16 cellular contexts compared by ENCODE assay signal in genomic region chr13:43240278-43240677, GRCh38.
A peak's percentile ranks its signal among the peaks of the same experiment; 100 is the strongest.
DNase-seq lines count a peak whose midpoint lies in the region; ATAC-seq, FAIRE-seq and TF ChIP-seq lines count a peak whose summit lies in the region.
"Had no signal": no experiment of that assay in that cellular context is flagged by ENCODE, and none has a peak within 500 bp of the region (broad histone marks: within the 10 kb centered on the region; RNA-seq: fewer than 3 reads in every experiment).

No MANE protein-coding gene starts in this region.

- H2AFZ ChIP-seq in GM12878 (ENCODE audit: control insufficient read depth, low read depth, low read length) (peak overlapping the region; percentile 3; the same call in 1 of the 2 replicates), smooth muscle cell (ENCODE audit: low read depth) (no peak overlapping the region)

- intact Hi-C loops in GM12878 (cut with micrococcal nuclease; ENCODE audit: unreplicated experiment) = no loop called here

- no peak for TF ChIP-seq POLR2A in GM12878 (IDR thresholded peaks at IDR 0.05; ENCODE audit: low read depth, low read length)

- H3K4me1 ChIP-seq in GM12878 (ENCODE audit: control insufficient read depth, insufficient read depth, low read length) (peaks cover 17% of the 10 kb centered on the region), smooth muscle cell (ENCODE audit: low read depth) (no peaks in the 10 kb centered on the region)
- H3K4me1 ChIP-seq: psoas muscle had no signal

- H3K4me3 ChIP-seq in GM12878 (no peak overlapping the region), smooth muscle cell (no peak overlapping the region)
- H3K4me3 ChIP-seq: K562, psoas muscle had no signal

- H3K36me3 ChIP-seq in GM12878 (ENCODE audit: control insufficient read depth in 2 of 2, insufficient read depth in 2 of 2, low read length in 1 of 2) = no peaks in the 10 kb centered on the region
- H3K36me3 ChIP-seq in smooth muscle cell (ENCODE audit: low read depth) = no peaks in the 10 kb centered on the region

- no peaks in the 10 kb centered on the region for H3K27me3 ChIP-seq in GM12878 (replicated peaks in 1 of 2; ENCODE audit: control insufficient read depth in 2 of 2, insufficient read depth in 2 of 2, low read length in 1 of 2)
- H3K27me3 ChIP-seq in smooth muscle cell (ENCODE audit: low read depth) = no peaks in the 10 kb centered on the region

- no peak for TF ChIP-seq RAD21 in GM12878 (IDR thresholded peaks at IDR 0.05; ENCODE audit: insufficient read depth, low read depth, low read length)

- CTCF ChIA-PET in GM12878 (lab: Yijun Ruan, JAX) = interaction anchor here (0.6 to 1.3 kb wide), 3 partner anchors 13 to 56 kb away, joined by 3 to 4 read pairs (median 3); no protein-coding TSS in a partner anchor

- SMC1A ChIA-PET in GM12878 (lab: Charles Lee; ENCODE audit: uncharacterized antibody, unreplicated experiment) = interaction anchor here (0.6 to 1.8 kb wide), 8 partner anchors 9 to 405 kb away, joined by 3 to 7 read pairs (median 3); no protein-coding TSS in a partner anchor

- H3K9ac ChIP-seq in GM12878 (ENCODE audit: control insufficient read depth, insufficient read depth, low read length) (no peak overlapping the region), smooth muscle cell (ENCODE audit: low read depth) (no peak overlapping the region)

- RAD21 ChIA-PET in GM12878 (lab: Charles Lee; ENCODE audit: unreplicated experiment) = interaction anchor here (0.7 to 1.3 kb wide), 3 partner anchors 17 to 328 kb away, joined by 3 read pairs; no protein-coding TSS in a partner anchor

- no peaks in the 10 kb centered on the region for H4K20me1 ChIP-seq in GM12878 (ENCODE audit: control insufficient read depth, insufficient read depth)
- no peaks in the 10 kb centered on the region for H4K20me1 ChIP-seq in smooth muscle cell (ENCODE audit: low read depth)

- no TSS peak for BruUV-seq in GM12878 (replicated peaks; lab: Mats Ljungman, UMichigan)

- peak in 1 of 2 experiments; percentile 54; a peak in 1 of 4 replicates for TF ChIP-seq EP300 in GM12878 (IDR thresholded peaks at IDR 0.05; ENCODE audit: borderline replicate concordance in 1 of 2, control insufficient read depth in 1 of 2, low read depth in 2 of 2, low read length in 2 of 2)

- H3K79me2 ChIP-seq in GM12878 (ENCODE audit: control insufficient read depth, insufficient read depth, low read length) (no peaks in the 10 kb centered on the region), smooth muscle cell (ENCODE audit: low read depth) (no peaks in the 10 kb centered on the region)

- POLR2A ChIA-PET in GM12878 (lab: Charles Lee) = no interaction called here

- TF ChIP-seq CTCF in GM12878 (IDR thresholded peaks at IDR 0.05 in 2 of 3, conservative IDR thresholded peaks at IDR 0.05 in 1 of 3; ENCODE audit: control insufficient read depth in 2 of 3, extremely low read depth in 1 of 3, insufficient read depth in 1 of 3, low read depth in 3 of 3, low read length in 3 of 3) = no peak
- no peak for TF ChIP-seq CTCF in smooth muscle cell (IDR thresholded peaks at IDR 0.05; ENCODE audit: borderline replicate concordance, insufficient read depth, poor library complexity, severe bottlenecking)

- H3K27ac ChIP-seq in GM12878 (ENCODE audit: control insufficient read depth, insufficient read depth) (no peak overlapping the region), smooth muscle cell (ENCODE audit: low read depth) (no peak overlapping the region)
- H3K27ac ChIP-seq: psoas muscle, RWPE1 had no signal

- no peak for FAIRE-seq in GM12878 (lab: Jason Lieb, UNC)
- FAIRE-seq: K562 had no signal

- peak; percentile 67 for DNase-seq in GM12878 (ENCODE audit: low read depth, low spot score)
- DNase-seq in DMS53 treated with DMSO at 0.1 percent for 48 hours (lab: John Stamatoyannopoulos, UW; ENCODE audit: unreplicated experiment) = no peak
- DNase-seq in smooth muscle cell (lab: John Stamatoyannopoulos, UW; ENCODE audit: unreplicated experiment) = no peak
- no peak for DNase-seq in NCI-H1105 treated with DMSO at 0.1 percent for 48 hours (lab: John Stamatoyannopoulos, UW)
- DNase-seq in NCI-H128 (lab: John Stamatoyannopoulos, UW; ENCODE audit: unreplicated experiment) = no peak
- DNase-seq: activated naive CD8-positive, alpha-beta T cell treated with anti-CD3 and anti-CD28 coated beads for 36 hours; CD8-positive, alpha-beta memory T cell; cerebellar nuclear complex; HFFc6; psoas muscle; T1000 had no signal

- H3K4me2 ChIP-seq in GM12878 (ENCODE audit: control insufficient read depth, insufficient read depth) (peak overlapping the region; percentile 38), smooth muscle cell (no peak overlapping the region)

- H3F3A ChIP-seq in smooth muscle cell (ENCODE audit: low read depth) = no peaks in the 10 kb centered on the region

- ATAC-seq in GM18861 (IDR thresholded peaks at IDR 0.05; ENCODE audit: unreplicated experiment) = peak; percentile 78
- peak; percentile 91 for ATAC-seq in GM21515 (IDR thresholded peaks at IDR 0.05; ENCODE audit: unreplicated experiment)
- peak; percentile 90 for ATAC-seq in HG03095 (IDR thresholded peaks at IDR 0.05; ENCODE audit: unreplicated experiment)
- peak; percentile 94 for ATAC-seq in GM12878
- ATAC-seq: K562, psoas muscle had no signal

- H3K9me3 ChIP-seq in GM12878 (replicated peaks; ENCODE audit: control insufficient read depth, insufficient read depth, low read length) (no peaks in the 10 kb centered on the region), smooth muscle cell (replicated peaks; ENCODE audit: low read depth) (no peaks in the 10 kb centered on the region)
- H3K9me3 ChIP-seq: psoas muscle had no signal

- in situ Hi-C loops in GM12878 (cut with MboI) = no loop called here

TF ChIP-seq in GM12878, 131 proteins besides CTCF, POLR2A, EP300 and RAD21 (continues in another document):
- peak; percentile 37; the same call in 1 of the 2 replicates for TF ChIP-seq IKZF1 (conservative IDR thresholded peaks at IDR 0.05)
- 0 out of 2 replicates have a peak, but pooled peaks have one; percentile 37 for TF ChIP-seq PAX5 (IDR thresholded peaks at IDR 0.05; ENCODE audit: borderline replicate concordance, low read depth, low read length)
- 0 out of 2 replicates have a peak, but pooled peaks have one; percentile 22 for TF ChIP-seq NFIC (IDR thresholded peaks at IDR 0.05; ENCODE audit: low read depth, low read length)
- TF ChIP-seq JUNB (IDR thresholded peaks at IDR 0.05) = peak; percentile 34
- peak; percentile 94 for TF ChIP-seq SPI1 (IDR thresholded peaks at IDR 0.05; ENCODE audit: borderline replicate concordance, insufficient read depth, low read depth, low read length)
- peak; percentile 37 to 62; a peak in 2 of 4 replicates for TF ChIP-seq IKZF2 (IDR thresholded peaks at IDR 0.05)
- no peak for TF ChIP-seq TARDBP (IDR thresholded peaks at IDR 0.05; ENCODE audit: borderline replicate concordance)
- peak; percentile 28; the same call in 1 of the 2 replicates for TF ChIP-seq BCL11A (IDR thresholded peaks at IDR 0.05; ENCODE audit: low read depth, low read length)
- 0 out of 2 replicates have a peak, but pooled peaks have one; percentile 63 for TF ChIP-seq NBN (IDR thresholded peaks at IDR 0.05)
- 0 out of 2 replicates have a peak, but pooled peaks have one; percentile 28 for TF ChIP-seq CREM (IDR thresholded peaks at IDR 0.05; ENCODE audit: low read depth)
- TF ChIP-seq RUNX3 (IDR thresholded peaks at IDR 0.05; ENCODE audit: low read length) = peak; percentile 53; the same call in 1 of the 2 replicates
- peak; percentile 51; the same call in 1 of the 2 replicates for TF ChIP-seq MTA2 (IDR thresholded peaks at IDR 0.05; ENCODE audit: low read depth)
- peak; percentile 49; the same call in 1 of the 2 replicates for TF ChIP-seq EED (IDR thresholded peaks at IDR 0.05; ENCODE audit: low read depth)
- TF ChIP-seq ZNF384 (IDR thresholded peaks at IDR 0.05; ENCODE audit: borderline replicate concordance, low read depth, low read length) = peak; percentile 69
- TF ChIP-seq ATF2 (IDR thresholded peaks at IDR 0.05; ENCODE audit: low read length) = peak; percentile 59; the same call in 1 of the 2 replicates
- 0 out of 2 replicates have a peak, but pooled peaks have one; percentile 33 for TF ChIP-seq CBX5 (IDR thresholded peaks at IDR 0.05; ENCODE audit: low read depth)
- TF ChIP-seq, protein P1, sequence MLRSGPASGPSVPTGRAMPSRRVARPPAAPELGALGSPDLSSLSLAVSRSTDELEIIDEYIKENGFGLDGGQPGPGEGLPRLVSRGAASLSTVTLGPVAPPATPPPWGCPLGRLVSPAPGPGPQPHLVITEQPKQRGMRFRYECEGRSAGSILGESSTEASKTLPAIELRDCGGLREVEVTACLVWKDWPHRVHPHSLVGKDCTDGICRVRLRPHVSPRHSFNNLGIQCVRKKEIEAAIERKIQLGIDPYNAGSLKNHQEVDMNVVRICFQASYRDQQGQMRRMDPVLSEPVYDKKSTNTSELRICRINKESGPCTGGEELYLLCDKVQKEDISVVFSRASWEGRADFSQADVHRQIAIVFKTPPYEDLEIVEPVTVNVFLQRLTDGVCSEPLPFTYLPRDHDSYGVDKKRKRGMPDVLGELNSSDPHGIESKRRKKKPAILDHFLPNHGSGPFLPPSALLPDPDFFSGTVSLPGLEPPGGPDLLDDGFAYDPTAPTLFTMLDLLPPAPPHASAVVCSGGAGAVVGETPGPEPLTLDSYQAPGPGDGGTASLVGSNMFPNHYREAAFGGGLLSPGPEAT (IDR thresholded peaks at IDR 0.05; ENCODE audit: low read depth) = peak; percentile 58; the same call in 1 of the 2 replicates
- TF ChIP-seq HDAC2 (IDR thresholded peaks at IDR 0.05) = no peak
- TF ChIP-seq ZZZ3 (IDR thresholded peaks at IDR 0.05; ENCODE audit: control insufficient read depth, insufficient read length, low read depth) = no peak
- TF ChIP-seq DPF2 (IDR thresholded peaks at IDR 0.05) = peak; percentile 60; the same call in 1 of the 2 replicates
- peak; percentile 23; the same call in 1 of the 2 replicates for TF ChIP-seq IRF4 (IDR thresholded peaks at IDR 0.05; ENCODE audit: low read depth, low read length)
- TF ChIP-seq RAD51 (IDR thresholded peaks at IDR 0.05) = no peak
